ENCODE assay signal across 4 cellular contexts in genomic region chr18:8386981-8387380, GRCh38.
"Had no signal": no experiment of that assay in that cellular context is flagged by ENCODE, and none has a peak within 500 bp of the region (broad histone marks: within the 10 kb centered on the region; RNA-seq: fewer than 3 reads in every experiment).

No MANE protein-coding gene starts in this region.

- H2AFZ ChIP-seq: GM23338 had no signal

- DNase-seq: H9, HCEC 1CT, IMR-90 had no signal

- H3K4me3 ChIP-seq: GM23338 had no signal

- H3K4me2 ChIP-seq: GM23338 had no signal
